Comparison of ENCODE assay signal across 8 cellular contexts in the genomic region with DNA sequence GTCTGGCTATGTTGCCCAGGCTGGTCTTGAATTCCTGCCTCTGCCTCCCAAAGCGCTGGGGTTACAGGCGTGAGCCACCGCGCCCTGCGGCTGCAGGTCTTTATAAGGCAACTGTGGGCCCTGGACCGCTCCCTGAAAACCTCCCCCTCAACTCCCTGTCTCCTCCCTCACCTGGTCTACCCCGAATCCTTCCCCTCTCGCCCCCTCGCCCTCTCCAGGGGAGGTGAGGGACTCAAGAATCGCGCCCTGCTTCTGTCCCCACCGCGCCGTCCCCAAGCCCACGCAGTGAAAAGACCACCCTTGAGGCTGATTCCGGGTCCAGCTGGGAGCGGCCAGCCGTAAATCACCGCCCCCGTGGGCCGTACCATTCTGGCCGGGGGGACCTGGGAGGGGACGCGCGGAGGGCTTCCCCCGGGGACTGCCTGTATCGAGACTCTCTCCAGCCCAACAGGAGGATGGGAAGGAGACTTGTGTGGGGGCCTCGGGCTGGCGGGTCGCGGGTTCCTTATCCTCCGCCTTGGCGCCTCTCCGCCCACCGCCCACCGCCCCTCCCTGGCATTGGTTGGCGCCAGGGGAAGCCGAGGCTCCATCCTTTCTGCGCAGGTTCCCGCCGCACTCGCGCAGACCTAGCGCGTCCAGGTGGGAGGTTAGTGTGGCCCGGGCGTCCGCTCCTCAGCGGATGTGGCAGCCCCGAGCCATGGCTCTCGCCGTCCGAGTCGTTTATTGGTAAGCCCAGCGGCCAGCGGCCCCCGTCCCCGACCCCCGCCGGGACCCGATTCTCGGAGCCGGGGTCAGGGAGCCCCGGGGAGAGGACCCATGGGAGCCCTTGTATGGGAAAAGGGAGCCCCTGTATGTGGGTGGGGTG. TPM values are rescaled to one million over a fixed set of nuclear protein-coding genes. Genes with fewer than 3 reads are reported as not detected.
A peak's percentile ranks its signal among the peaks of the same experiment; 100 is the strongest.
DNase-seq lines count a peak whose midpoint lies in the region; ATAC-seq and TF ChIP-seq lines count a peak whose summit lies in the region.

TSS of gene SELENOW (plus strand) at position 615 of the 865 bp plus-strand sequence. CDS start at position 698, 83 bp downstream.

- peaks cover 8% of the 10 kb centered on the region for H3K36me3 ChIP-seq in effector memory CD4-positive, alpha-beta T cell (ENCODE audit: control insufficient read depth, insufficient read depth, low read length)

- DNase-seq in AG09309 (ENCODE audit: low read depth) (no peak), GM19238 (ENCODE audit: insufficient read length, low spot score) (peak; percentile 96), NCI-H82 treated with DMSO at 0.1 percent for 48 hours (lab: John Stamatoyannopoulos, UW; ENCODE audit: unreplicated experiment) (peak; percentile 55), memory B cell (ENCODE audit: low spot score in 2 of 2) (peak; percentile 77 to 87)
- DNase-seq in effector memory CD4-positive, alpha-beta T cell = peak; percentile 53 to 63 (median 62)
- DNase-seq in stimulated activated CD8-positive, alpha-beta memory T cell treated with anti-CD3 and anti-CD28 coated beads, Interleukin-12 subunit alpha, Interleukin-12 subunit beta, amount 100 ng/mL, for 1 hour (ENCODE audit: low read depth) = peak; percentile 62

- CTCF ChIA-PET in activated CD8-positive, alpha-beta memory T cell treated with anti-CD3 and anti-CD28 coated beads for 36 hours (lab: Charles Lee) = no interaction called here

- H3K27ac ChIP-seq in effector memory CD4-positive, alpha-beta T cell (ENCODE audit: insufficient read depth, low read length, poor library complexity, severe bottlenecking) = peak within 1 kb of the TSS; percentile 90

- TF ChIP-seq CTCF in AG09309 (IDR thresholded peaks at IDR 0.05; ENCODE audit: control insufficient read depth, insufficient read depth, low read depth, low read length, missing control alignments) = no peak

- H3K27ac Mint-ChIP-seq in memory B cell = peak within 1 kb of the TSS; percentile 98

- H3K36me3 Mint-ChIP-seq in memory B cell = peaks cover 8% of the 10 kb centered on the region

- peaks cover 2% of the 10 kb centered on the region for H3K27me3 Mint-ChIP-seq in memory B cell

- peak within 1 kb of the TSS; percentile 86 for H3K4me3 ChIP-seq in AG09309 (ENCODE audit: control insufficient read depth, low read depth, low read length)
- H3K4me3 ChIP-seq in effector memory CD4-positive, alpha-beta T cell (ENCODE audit: insufficient read depth, low read depth, low read length, poor library complexity, severe bottlenecking) = peak within 1 kb of the TSS; percentile 91

- peak within 1 kb of the TSS; percentile 92 for H3K4me3 Mint-ChIP-seq in memory B cell

- H3K4me1 Mint-ChIP-seq in memory B cell = peaks cover 14% of the 10 kb centered on the region

- no peaks in the 10 kb centered on the region for H3K9me3 ChIP-seq in effector memory CD4-positive, alpha-beta T cell (ENCODE audit: control insufficient read depth, low read length)

- peak; percentile 59 for ATAC-seq in HG03565 (IDR thresholded peaks at IDR 0.05; ENCODE audit: unreplicated experiment)
- ATAC-seq in memory B cell (ENCODE audit: low read depth) = peak; percentile 93

- no peaks in the 10 kb centered on the region for H3K9me3 Mint-ChIP-seq in memory B cell

- no peaks in the 10 kb centered on the region for H3K27me3 ChIP-seq in effector memory CD4-positive, alpha-beta T cell (replicated peaks; ENCODE audit: control insufficient read depth, insufficient read depth, low read length, poor library complexity, severe bottlenecking)

- peaks cover 9% of the 10 kb centered on the region for H3K4me1 ChIP-seq in effector memory CD4-positive, alpha-beta T cell (ENCODE audit: control insufficient read depth, insufficient read depth, low read length, poor library complexity, severe bottlenecking)

- POLR2A ChIA-PET in activated CD8-positive, alpha-beta memory T cell treated with anti-CD3 and anti-CD28 coated beads for 36 hours (lab: Charles Lee) = interaction anchor here (0.5 kb wide), 2 partner anchors 16 to 35 kb away, joined by 3 read pairs; no protein-coding TSS in a partner anchor

RNA-seq across cellular contexts. Expression of gene SELENOW, which starts in this region (rescaled TPM):
- 100 to 1,000 TPM in 1 of 2 experiments, 10 to 100 TPM in 1; 98.8 to 101 TPM for total RNA-seq in activated CD8-positive, alpha-beta memory T cell treated with anti-CD3 and anti-CD28 coated beads for 36 hours
